ENCODE assay signal across 8 cellular contexts in genomic region chr15:67836477-67836876, GRCh38. TPM values are rescaled to one million over a fixed set of nuclear protein-coding genes. Genes with fewer than 3 reads are reported as not detected.
DNase-seq lines count a peak whose midpoint lies in the region; ATAC-seq, FAIRE-seq and TF ChIP-seq lines count a peak whose summit lies in the region.

No MANE protein-coding gene starts in this region.

- H3K9ac ChIP-seq in astrocyte (ENCODE audit: low read length) (no peak overlapping the region), kidney (ENCODE audit: low read length in 2 of 2) (peak overlapping the region in 1 of 2 donors; percentile 26)

- FAIRE-seq in GM18507 (lab: Jason Lieb, UNC), result peak; percentile 31
- FAIRE-seq in astrocyte (lab: Jason Lieb, UNC), result no peak
- FAIRE-seq in kidney (lab: Jason Lieb, UNC), result no peak

- no peak overlapping the region for H3K4me3 Mint-ChIP-seq in astrocyte (ENCODE audit: unreplicated experiment)
- H3K4me3 Mint-ChIP-seq in stimulated activated effector memory CD8-positive, alpha-beta T cell treated with anti-CD3 and anti-CD28 coated beads, Interleukin-12 subunit alpha, Interleukin-12 subunit beta, amount 100 ng/mL, for 72 hours, result peak overlapping the region; percentile 74

- no peaks in the 10 kb centered on the region for H3K36me3 Mint-ChIP-seq in astrocyte (ENCODE audit: low read depth, unreplicated experiment)
- peaks cover 21% of the 10 kb centered on the region for H3K36me3 Mint-ChIP-seq in stimulated activated effector memory CD8-positive, alpha-beta T cell treated with anti-CD3 and anti-CD28 coated beads, Interleukin-12 subunit alpha, Interleukin-12 subunit beta, amount 100 ng/mL, for 72 hours

- H3K4me2 ChIP-seq in astrocyte (ENCODE audit: low read length), result peak overlapping the region; percentile 82

- peaks cover 4% of the 10 kb centered on the region for H3K4me1 Mint-ChIP-seq in astrocyte (ENCODE audit: low read depth, unreplicated experiment)
- H3K4me1 Mint-ChIP-seq in stimulated activated effector memory CD8-positive, alpha-beta T cell treated with anti-CD3 and anti-CD28 coated beads, Interleukin-12 subunit alpha, Interleukin-12 subunit beta, amount 100 ng/mL, for 72 hours, result peaks cover 56% of the 10 kb centered on the region

- H3K27me3 Mint-ChIP-seq in astrocyte (ENCODE audit: low read depth, unreplicated experiment), result peaks cover 54% of the 10 kb centered on the region

- DNase-seq in AG08396 (ENCODE audit: low spot score) (peak; percentile 73), GM18507 (ENCODE audit: extremely low spot score, insufficient read length, low read depth) (no peak), Peyer's patch (peak; percentile 55 to 82 (median 63)), astrocyte (ENCODE audit: low read depth) (no peak), kidney (peak; percentile 71), NCI-H2029 (lab: John Stamatoyannopoulos, UW) (no peak), aorta (no peak)
- peak in 1 of 2 donors; percentile 70 for DNase-seq in stimulated activated effector memory CD8-positive, alpha-beta T cell treated with anti-CD3 and anti-CD28 coated beads, Interleukin-12 subunit alpha, Interleukin-12 subunit beta, amount 100 ng/mL, for 72 hours (ENCODE audit: low spot score in 2 of 2)

- no peak overlapping the region for H2AFZ ChIP-seq in astrocyte (ENCODE audit: low read depth, low read length)

- TF ChIP-seq CTCF in Peyer's patch (IDR thresholded peaks at IDR 0.05) (peak; percentile 61 to 88 (median 74)), astrocyte (IDR thresholded peaks at IDR 0.05; ENCODE audit: insufficient read depth, low read depth, low read length) (peak; percentile 72), kidney (IDR thresholded peaks at IDR 0.05; ENCODE audit: borderline replicate concordance, extremely low read depth, insufficient read depth) (peak; percentile 74)

- H3K36me3 ChIP-seq in Peyer's patch (no peaks in the 10 kb centered on the region), astrocyte (ENCODE audit: insufficient read depth, low read length) (no peaks in the 10 kb centered on the region), kidney (ENCODE audit: control insufficient read depth in 1 of 2, insufficient read depth in 2 of 2, low read length in 2 of 2) (no peaks in the 10 kb centered on the region), aorta (ENCODE audit: control insufficient read depth in 1 of 2, insufficient read depth in 2 of 2, low read length in 1 of 2) (no peaks in the 10 kb centered on the region)

- no peak for TF ChIP-seq POLR2A in Peyer's patch (IDR thresholded peaks at IDR 0.05)

- H3K27ac ChIP-seq in Peyer's patch (no peak overlapping the region), astrocyte (ENCODE audit: low read depth, low read length) (no peak overlapping the region), kidney (ENCODE audit: low read depth in 2 of 2, low read length in 2 of 2) (no peak overlapping the region), aorta (ENCODE audit: low read depth in 1 of 2, low read length in 2 of 2) (no peak overlapping the region)

- H3K9me3 Mint-ChIP-seq in astrocyte (ENCODE audit: unreplicated experiment), result peaks cover 3% of the 10 kb centered on the region
- H3K9me3 Mint-ChIP-seq in stimulated activated effector memory CD8-positive, alpha-beta T cell treated with anti-CD3 and anti-CD28 coated beads, Interleukin-12 subunit alpha, Interleukin-12 subunit beta, amount 100 ng/mL, for 72 hours, result no peaks in the 10 kb centered on the region

- no peaks in the 10 kb centered on the region for H3K9me3 ChIP-seq in Peyer's patch
- H3K9me3 ChIP-seq in astrocyte (ENCODE audit: insufficient read depth, low read depth, low read length), result no peaks in the 10 kb centered on the region
- H3K9me3 ChIP-seq in kidney (ENCODE audit: control insufficient read depth in 1 of 2, low read length in 2 of 2), result no peaks in the 10 kb centered on the region
- H3K9me3 ChIP-seq in aorta (ENCODE audit: control insufficient read depth, low read length), result no peaks in the 10 kb centered on the region

- H3K4me1 ChIP-seq in Peyer's patch (peaks cover 6 to 57% (median 31%) of the 10 kb centered on the region in 4 donors), astrocyte (ENCODE audit: insufficient read depth, low read length) (peaks cover 36% of the 10 kb centered on the region), kidney (ENCODE audit: control insufficient read depth in 1 of 2, insufficient read depth in 1 of 2, low read depth in 1 of 2, low read length in 2 of 2) (peaks cover 19 to 31% of the 10 kb centered on the region in 2 donors), aorta (ENCODE audit: control insufficient read depth in 1 of 2, insufficient read depth in 2 of 2, low read length in 2 of 2) (no peaks in the 10 kb centered on the region)

- H3K79me2 ChIP-seq in astrocyte (ENCODE audit: insufficient read depth, low read length), result no peaks in the 10 kb centered on the region

- H4K20me1 ChIP-seq in astrocyte (ENCODE audit: insufficient read depth, low read length), result no peaks in the 10 kb centered on the region

- peaks cover 4 to 39% of the 10 kb centered on the region in 2 donors for H3K27me3 ChIP-seq in Peyer's patch
- peaks cover 66% of the 10 kb centered on the region for H3K27me3 ChIP-seq in astrocyte (ENCODE audit: insufficient read depth, low read length)
- no peaks in the 10 kb centered on the region for H3K27me3 ChIP-seq in aorta (ENCODE audit: control insufficient read depth in 1 of 2, insufficient read depth in 2 of 2, low read length in 1 of 2)

- intact Hi-C loops in kidney (cut with DNase I), result loop anchor here (10.0 kb wide), 1 partner anchor 372 kb away; no protein-coding TSS in a partner anchor
- intact Hi-C loops in aorta (cut with DNase I), result loop anchor here (10.0 kb wide), 2 partner anchors 292 to 312 kb away; partner anchors contain the start of genes C15orf61 (in 1 of the 2) and MAP2K5 (in 1 of the 2)

- ATAC-seq in stimulated activated effector memory CD8-positive, alpha-beta T cell treated with anti-CD3 and anti-CD28 coated beads, Interleukin-12 subunit alpha, Interleukin-12 subunit beta, amount 100 ng/mL, for 72 hours, result no peak
- ATAC-seq in aorta (ENCODE audit: low FRiP score), result no peak

- WGBS in aorta, 2 donors, result 35 to 36% methylated on average over 8 of the region's 8 CpGs

- no peak overlapping the region for H3K27ac Mint-ChIP-seq in astrocyte (ENCODE audit: unreplicated experiment)
- H3K27ac Mint-ChIP-seq in stimulated activated effector memory CD8-positive, alpha-beta T cell treated with anti-CD3 and anti-CD28 coated beads, Interleukin-12 subunit alpha, Interleukin-12 subunit beta, amount 100 ng/mL, for 72 hours, result no peak overlapping the region

- H3K4me3 ChIP-seq in Peyer's patch (peak overlapping the region; percentile 30 to 53 (median 48)), astrocyte (ENCODE audit: insufficient read depth, low read depth, low read length) (peak overlapping the region; percentile 21), kidney (ENCODE audit: low read length in 2 of 2) (peak overlapping the region; percentile 40 to 59), aorta (ENCODE audit: low read length in 2 of 2) (no peak overlapping the region)

RNA-seq across cellular contexts. Expression of gene RNU6-1, which starts 3.4 kb away (rescaled TPM):
- total RNA-seq in Peyer's patch (not detected), astrocyte (not detected in 2 replicates), kidney (not detected), aorta (not detected)
- polyA plus RNA-seq in kidney (ENCODE audit: insufficient read depth, low read depth, low replicate concordance) (not detected), aorta (not detected)

RNA-seq across cellular contexts. Expression of gene SKOR1, which starts 11.2 kb away (rescaled TPM):
- 1 to 10 TPM; 1.2 to 5.0 (median 1.6) TPM for total RNA-seq in Peyer's patch
- not detected in 2 replicates for total RNA-seq in astrocyte
- total RNA-seq in kidney, result 0.57 TPM
- polyA plus RNA-seq in kidney (ENCODE audit: insufficient read depth, low read depth, low replicate concordance), result 0.22 TPM
- total RNA-seq in aorta, result 1 to 10 TPM; 1.2 to 1.3 TPM
- polyA plus RNA-seq in aorta, result 1 to 10 TPM in 1 of 2 donors, not detected in 1; 1.0 TPM

Comparison
In these comparisons a context has a peak if more than half of its experiments do, and no peak if none do; other contexts are left out.
1. DNase-seq: peak in AG08396 (single experiment), Peyer's patch (3 of 3) and kidney (single experiment); none in GM18507 (single experiment), astrocyte (single experiment), NCI-H2029 (single experiment) and aorta (0 of 2).
2. H3K4me3 ChIP-seq: peak in Peyer's patch (4 of 4), astrocyte (single experiment) and kidney (2 of 2); none in aorta (0 of 2).
3. Peak in every context shown above with its lines, with median percentiles within 50 percentile points of each other: CTCF ChIP-seq.